Comparison of ENCODE assay signal across 9 cellular contexts in the genomic region with DNA sequence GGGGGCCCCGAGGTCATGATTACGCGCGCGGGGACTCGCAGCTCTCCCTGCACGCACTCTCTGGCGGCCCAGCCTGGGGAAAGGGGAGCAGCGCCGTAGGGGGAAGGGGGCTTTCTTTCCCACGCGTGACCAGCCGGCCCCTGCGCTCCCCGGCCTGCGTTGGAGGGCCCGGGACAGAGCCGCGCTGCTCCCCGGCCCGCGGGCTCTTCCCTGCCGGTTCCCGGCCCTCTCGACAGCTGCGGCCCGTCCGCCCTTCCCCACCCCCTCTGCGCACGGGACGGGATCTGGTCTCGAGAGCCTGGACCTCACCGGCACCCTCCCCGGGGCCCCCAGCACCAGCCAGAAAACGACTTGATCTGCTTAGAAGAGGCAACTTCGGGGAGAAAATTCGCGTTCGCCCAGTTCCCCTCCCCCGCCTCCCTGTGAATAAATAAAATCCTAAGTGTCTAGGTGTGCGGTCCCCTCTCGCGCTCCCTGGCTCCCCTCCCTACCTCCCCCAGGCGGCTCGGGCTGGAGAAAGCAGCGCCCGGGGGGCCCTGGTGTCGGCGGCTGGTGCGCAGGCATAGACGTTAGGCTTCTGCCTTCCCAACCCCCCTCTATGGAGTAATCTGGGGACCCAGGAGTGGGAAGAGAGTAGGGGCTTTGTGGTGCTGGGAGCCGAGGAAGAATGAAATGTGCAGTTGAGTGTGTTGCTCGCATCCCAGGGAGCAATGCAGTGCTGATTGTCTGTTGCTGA. TPM values are rescaled to one million over a fixed set of nuclear protein-coding genes. Genes with fewer than 3 reads are reported as not detected.
DNase-seq lines count a peak whose midpoint lies in the region; ATAC-seq and TF ChIP-seq lines count a peak whose summit lies in the region.
"Had no signal": no experiment of that assay in that cellular context is flagged by ENCODE, and none has a peak within 500 bp of the region (broad histone marks: within the 10 kb centered on the region; RNA-seq: fewer than 3 reads in every experiment).

No MANE protein-coding gene starts in this region.

- TF ChIP-seq CTCF in choroid plexus epithelial cell (conservative IDR thresholded peaks at IDR 0.05; ENCODE audit: low read depth, low read length), result peak; percentile 53

- DNase-seq in AG20443 (ENCODE audit: low spot score) (peak; percentile 72), NCI-H128 (lab: John Stamatoyannopoulos, UW; ENCODE audit: unreplicated experiment) (peak; percentile 8), choroid plexus epithelial cell (ENCODE audit: low read depth) (peak; percentile 49), kidney glomerular epithelial cell (lab: John Stamatoyannopoulos, UW) (peak; percentile 33)
- DNase-seq: activated naive CD8-positive, alpha-beta T cell treated with anti-CD3 and anti-CD28 coated beads, Interleukin-2, amount 10 ng/mL, durations not matched to agents 7 days and 5 days had no signal

- H3K27ac ChIP-seq in temporal lobe (ENCODE audit: low read depth, low read length), result peak overlapping the region; percentile 4

- peak overlapping the region; percentile 85 for H3K4me3 ChIP-seq in choroid plexus epithelial cell (ENCODE audit: low read depth, low read length)

- ATAC-seq in HG03432 (IDR thresholded peaks at IDR 0.05; ENCODE audit: unreplicated experiment) (no peak), HG03139 (IDR thresholded peaks at IDR 0.05; ENCODE audit: unreplicated experiment) (no peak), GM19023 (IDR thresholded peaks at IDR 0.05; ENCODE audit: unreplicated experiment) (no peak)

RNA-seq across cellular contexts. Expression of a gene that starts 0.8 kb away (rescaled TPM):
- total RNA-seq in temporal lobe, result 3.7 TPM
- total RNA-seq: activated naive CD8-positive, alpha-beta T cell treated with anti-CD3 and anti-CD28 coated beads, Interleukin-2, amount 10 ng/mL, durations not matched to agents 7 days and 5 days had no signal

Comparison
In these comparisons a context has a peak if more than half of its experiments do, and no peak if none do; other contexts are left out.
1. DNase-seq: peak in every context shown above with its lines; median percentile 72 in AG20443; 49 in choroid plexus epithelial cell; 33 in kidney glomerular epithelial cell; 8 in NCI-H128.